In the genomic region with DNA sequence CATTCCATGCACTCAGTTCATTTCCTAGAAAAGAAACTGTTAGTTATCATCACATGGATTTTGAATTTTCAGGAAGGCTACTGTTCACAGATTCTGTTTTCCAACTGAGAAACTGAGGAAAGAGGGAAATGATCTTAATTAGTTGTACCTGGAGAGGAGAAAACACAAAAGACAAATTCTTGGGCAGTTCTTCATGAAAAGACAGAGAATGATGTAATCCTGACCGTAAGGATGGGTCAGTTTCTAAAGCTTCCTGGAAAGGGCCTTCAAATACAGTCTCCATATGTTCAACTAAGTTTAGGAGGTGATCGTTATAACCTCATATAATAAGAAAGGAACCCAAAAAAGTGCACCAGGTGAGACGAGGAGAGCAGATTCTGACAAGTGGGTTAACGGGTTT, we compare ENCODE assay signal across 8 cellular contexts.
"Had no signal": no experiment of that assay in that cellular context is flagged by ENCODE, and none has a peak within 500 bp of the region (broad histone marks: within the 10 kb centered on the region; RNA-seq: fewer than 3 reads in every experiment).

No MANE protein-coding gene starts in this region.

- FAIRE-seq: G401.6, GM12878, GM12891, GM12892, GM18507, GM19239 had no signal

- H3K4me3 ChIP-seq: GM12878 had no signal

- DNase-seq: GDM1, GF-D8 had no signal

- ATAC-seq: GM12878 had no signal
